20 cellular contexts compared by ENCODE assay signal in genomic region chr2:53334610-53335009, GRCh38.
"Had no signal": no experiment of that assay in that cellular context is flagged by ENCODE, and none has a peak within 500 bp of the region (broad histone marks: within the 10 kb centered on the region; RNA-seq: fewer than 3 reads in every experiment).

No MANE protein-coding gene starts in this region.

- H3K9me3 Mint-ChIP-seq: activated naive CD4-positive, alpha-beta T cell treated with anti-CD3 and anti-CD28 coated beads, Interleukin-2, amount 50 U/mL, for 24 hours; neural crest cell had no signal

- H3K4me1 Mint-ChIP-seq: activated naive CD4-positive, alpha-beta T cell treated with anti-CD3 and anti-CD28 coated beads, Interleukin-2, amount 50 U/mL, for 24 hours; naive B cell; neural crest cell had no signal

- H3K4me3 Mint-ChIP-seq: activated naive CD4-positive, alpha-beta T cell treated with anti-CD3 and anti-CD28 coated beads, Interleukin-2, amount 50 U/mL, for 24 hours; naive B cell; neural crest cell had no signal

- H3K27me3 ChIP-seq: esophagus muscularis mucosa, right lobe of liver, stomach, vagina had no signal

- H3K27ac ChIP-seq: esophagus muscularis mucosa, prostate gland, right lobe of liver, stomach, vagina, VCaP had no signal

- H3K4me2 ChIP-seq: smooth muscle cell had no signal

- H3K4me1 ChIP-seq: esophagus muscularis mucosa, prostate gland, right lobe of liver, stomach, vagina had no signal

- H3K4me3 ChIP-seq: esophagus muscularis mucosa, lung, prostate gland, right lobe of liver, smooth muscle cell, stomach, vagina had no signal

- H3K36me3 Mint-ChIP-seq: activated naive CD4-positive, alpha-beta T cell treated with anti-CD3 and anti-CD28 coated beads, Interleukin-2, amount 50 U/mL, for 24 hours; naive B cell had no signal

- ATAC-seq: right lobe of liver had no signal

- FAIRE-seq: endothelial cell of umbilical vein had no signal

- H3K27ac Mint-ChIP-seq: activated naive CD4-positive, alpha-beta T cell treated with anti-CD3 and anti-CD28 coated beads, Interleukin-2, amount 50 U/mL, for 24 hours; naive B cell had no signal

- H3K36me3 ChIP-seq: esophagus muscularis mucosa, prostate gland, right lobe of liver, stomach, vagina had no signal

- DNase-seq: activated CD4-positive, alpha-beta T cell treated with anti-CD3 and anti-CD28 coated beads for 1 hour; activated CD4-positive, alpha-beta T cell treated with anti-CD3 and anti-CD28 coated beads, Interleukin-2, amount 50 U/mL, for 4 hours; activated gamma-delta T cell; dermis blood vessel endothelial cell; effector memory CD4-positive, alpha-beta T cell; naive B cell; right lobe of liver; stimulated activated CD4-positive, alpha-beta T cell treated with anti-CD3 and anti-CD28 coated beads, Interleukin-4, amount 100 ng/mL, for 1 hour; stomach; T-helper 2 cell; trophoblast cell had no signal

- H3K9me3 ChIP-seq: esophagus muscularis mucosa, prostate gland, right lobe of liver, stomach, vagina had no signal

- H3K27me3 Mint-ChIP-seq: activated naive CD4-positive, alpha-beta T cell treated with anti-CD3 and anti-CD28 coated beads, Interleukin-2, amount 50 U/mL, for 24 hours; naive B cell had no signal
